ENCODE assay signal across 15 cellular contexts in genomic region chr13:21872795-21873194, GRCh38.
"Had no signal": no experiment of that assay in that cellular context is flagged by ENCODE, and none has a peak within 500 bp of the region (broad histone marks: within the 10 kb centered on the region; RNA-seq: fewer than 3 reads in every experiment).

No MANE protein-coding gene starts in this region.

- ATAC-seq: activated CD8-positive, alpha-beta memory T cell treated with anti-CD3 and anti-CD28 coated beads, Interleukin-2, amount 10 ng/mL, durations not matched to agents 7 days and 5 days; effector memory CD8-positive, alpha-beta T cell; heart right ventricle; naive thymus-derived CD8-positive, alpha-beta T cell; stimulated activated effector memory CD8-positive, alpha-beta T cell treated with anti-CD3 and anti-CD28 coated beads, Interleukin-12 subunit alpha, Interleukin-12 subunit beta, amount 100 ng/mL, for 72 hours; upper lobe of right lung had no signal

- H3K4me1 ChIP-seq: heart right ventricle, parathyroid adenoma, sigmoid colon, upper lobe of right lung had no signal

- H3K36me3 Mint-ChIP-seq: activated CD4-positive, alpha-beta memory T cell treated with anti-CD3 and anti-CD28 coated beads for 36 hours; activated CD8-positive, alpha-beta memory T cell treated with anti-CD3 and anti-CD28 coated beads, Interleukin-2, amount 10 ng/mL, durations not matched to agents 7 days and 5 days; activated naive CD8-positive, alpha-beta T cell; naive thymus-derived CD8-positive, alpha-beta T cell; stimulated activated effector memory CD8-positive, alpha-beta T cell treated with anti-CD3 and anti-CD28 coated beads, Interleukin-12 subunit alpha, Interleukin-12 subunit beta, amount 100 ng/mL, for 72 hours had no signal

- H3K4me3 Mint-ChIP-seq: activated CD4-positive, alpha-beta memory T cell treated with anti-CD3 and anti-CD28 coated beads for 36 hours; activated CD8-positive, alpha-beta memory T cell treated with anti-CD3 and anti-CD28 coated beads, Interleukin-2, amount 10 ng/mL, durations not matched to agents 7 days and 5 days; activated naive CD8-positive, alpha-beta T cell; effector memory CD8-positive, alpha-beta T cell; naive thymus-derived CD8-positive, alpha-beta T cell; stimulated activated effector memory CD8-positive, alpha-beta T cell treated with anti-CD3 and anti-CD28 coated beads, Interleukin-12 subunit alpha, Interleukin-12 subunit beta, amount 100 ng/mL, for 72 hours had no signal

- H3K27me3 Mint-ChIP-seq: activated CD8-positive, alpha-beta memory T cell treated with anti-CD3 and anti-CD28 coated beads, Interleukin-2, amount 10 ng/mL, durations not matched to agents 7 days and 5 days had no signal

- H3K4me1 Mint-ChIP-seq: activated CD8-positive, alpha-beta memory T cell treated with anti-CD3 and anti-CD28 coated beads, Interleukin-2, amount 10 ng/mL, durations not matched to agents 7 days and 5 days; naive thymus-derived CD8-positive, alpha-beta T cell; stimulated activated effector memory CD8-positive, alpha-beta T cell treated with anti-CD3 and anti-CD28 coated beads, Interleukin-12 subunit alpha, Interleukin-12 subunit beta, amount 100 ng/mL, for 72 hours had no signal

- DNase-seq: activated CD4-positive, alpha-beta memory T cell treated with anti-CD3 and anti-CD28 coated beads for 36 hours; activated CD8-positive, alpha-beta memory T cell treated with anti-CD3 and anti-CD28 coated beads, Interleukin-2, amount 10 ng/mL, durations not matched to agents 7 days and 5 days; amniotic stem cell; dermis blood vessel endothelial cell; effector memory CD8-positive, alpha-beta T cell; heart right ventricle; naive thymus-derived CD8-positive, alpha-beta T cell; sigmoid colon; stimulated activated CD4-positive, alpha-beta T cell treated with anti-CD3 and anti-CD28 coated beads, Interleukin-4, amount 100 ng/mL, for 24 hours; SW 1271; upper lobe of right lung had no signal

- H3K9me3 Mint-ChIP-seq: activated CD4-positive, alpha-beta memory T cell treated with anti-CD3 and anti-CD28 coated beads for 36 hours; effector memory CD8-positive, alpha-beta T cell; naive thymus-derived CD8-positive, alpha-beta T cell; stimulated activated effector memory CD8-positive, alpha-beta T cell treated with anti-CD3 and anti-CD28 coated beads, Interleukin-12 subunit alpha, Interleukin-12 subunit beta, amount 100 ng/mL, for 72 hours had no signal

- H3K27ac Mint-ChIP-seq: activated CD4-positive, alpha-beta memory T cell treated with anti-CD3 and anti-CD28 coated beads for 36 hours; activated CD8-positive, alpha-beta memory T cell treated with anti-CD3 and anti-CD28 coated beads, Interleukin-2, amount 10 ng/mL, durations not matched to agents 7 days and 5 days; activated naive CD8-positive, alpha-beta T cell; effector memory CD8-positive, alpha-beta T cell; naive thymus-derived CD8-positive, alpha-beta T cell; stimulated activated effector memory CD8-positive, alpha-beta T cell treated with anti-CD3 and anti-CD28 coated beads, Interleukin-12 subunit alpha, Interleukin-12 subunit beta, amount 100 ng/mL, for 72 hours had no signal

- H3K27ac ChIP-seq: heart right ventricle, parathyroid adenoma, sigmoid colon, upper lobe of right lung had no signal

- H3K9me3 ChIP-seq: heart right ventricle, sigmoid colon, upper lobe of right lung had no signal

- FAIRE-seq: TTC549 had no signal

- H3K36me3 ChIP-seq: heart right ventricle, sigmoid colon, upper lobe of right lung had no signal

- H3K27me3 ChIP-seq: heart right ventricle, sigmoid colon, upper lobe of right lung had no signal

- H3K4me3 ChIP-seq: heart right ventricle, sigmoid colon, upper lobe of right lung had no signal
